Comparison of ENCODE assay signal across 20 cellular contexts in genomic region chr17:9792181-9792840, GRCh38. TPM values are rescaled to one million over a fixed set of nuclear protein-coding genes. Genes with fewer than 3 reads are reported as not detected.
DNase-seq lines count a peak whose midpoint lies in the region; ATAC-seq and TF ChIP-seq lines count a peak whose summit lies in the region.
"Had no signal": no experiment of that assay in that cellular context is flagged by ENCODE, and none has a peak within 500 bp of the region (broad histone marks: within the 10 kb centered on the region; RNA-seq: fewer than 3 reads in every experiment).

No MANE protein-coding gene starts in this region.

- TF ChIP-seq CTCF in MCF 10A (IDR thresholded peaks at IDR 0.05; ENCODE audit: unreplicated experiment) (no peak), breast epithelium (IDR thresholded peaks at IDR 0.05) (no peak), heart left ventricle (IDR thresholded peaks at IDR 0.05) (no peak), mammary epithelial cell (conservative IDR thresholded peaks at IDR 0.05 in 1 of 2, IDR thresholded peaks at IDR 0.05 in 1 of 2; ENCODE audit: extremely low read depth in 1 of 2, insufficient read depth in 1 of 2, low read depth in 1 of 2, low read length in 2 of 2) (no peak), psoas muscle (IDR thresholded peaks at IDR 0.05) (no peak)

- H3K27me3 ChIP-seq in breast epithelium (no peaks in the 10 kb centered on the region), right cardiac atrium (ENCODE audit: control insufficient read depth, insufficient read depth) (no peaks in the 10 kb centered on the region), heart left ventricle (peaks cover 0 to 5% (median 0%) of the 10 kb centered on the region in 9 donors), mammary epithelial cell (ENCODE audit: insufficient read depth, low read length) (no peaks in the 10 kb centered on the region), psoas muscle (ENCODE audit: insufficient read depth in 3 of 3, low read length in 2 of 3) (no peaks in the 10 kb centered on the region)
- H3K27me3 ChIP-seq in naive thymus-derived CD4-positive, alpha-beta T cell (ENCODE audit: control insufficient read depth in 2 of 2, insufficient read depth in 2 of 2, low read length in 2 of 2), result no peaks in the 10 kb centered on the region
- H3K27me3 ChIP-seq: BLaER1 had no signal

- H3K4me1 ChIP-seq in breast epithelium, result no peaks in the 10 kb centered on the region
- H3K4me1 ChIP-seq in right cardiac atrium (ENCODE audit: control insufficient read depth, insufficient read depth, low read length), result no peaks in the 10 kb centered on the region
- peaks cover 0 to 13% (median 6%) of the 10 kb centered on the region in 12 donors for H3K4me1 ChIP-seq in heart left ventricle
- H3K4me1 ChIP-seq in mammary epithelial cell (ENCODE audit: insufficient read depth, low read length), result no peaks in the 10 kb centered on the region
- H3K4me1 ChIP-seq in psoas muscle, result peaks cover 36% of the 10 kb centered on the region
- H3K4me1 ChIP-seq in naive thymus-derived CD4-positive, alpha-beta T cell (ENCODE audit: control insufficient read depth in 2 of 2, insufficient read depth in 2 of 2, low read length in 2 of 2), result no peaks in the 10 kb centered on the region
- H3K4me1 ChIP-seq: A549, BLaER1 had no signal

- WGBS in right cardiac atrium, result 91% methylated on average over 15 of the region's 15 CpGs
- WGBS in heart left ventricle, 4 donors, result 91 to 94% (median 93%) methylated on average over 15 of the region's 15 CpGs
- WGBS in mammary epithelial cell (ENCODE audit: low coverage, missing lambda C conversion rate), result 79% methylated on average over 12 of the region's 15 CpGs
- WGBS in psoas muscle, 3 donors, result 94 to 97% (median 95%) methylated on average over 15 of the region's 15 CpGs

- CTCF ChIA-PET in MCF 10A (lab: Yijun Ruan, JAX) (interaction anchor here (0.6 to 1.5 kb wide), 4 partner anchors 10 to 133 kb away, joined by 3 to 6 read pairs (median 4); no protein-coding TSS in a partner anchor), mammary epithelial cell (lab: Charles Lee; ENCODE audit: low non-redundant PET) (no interaction called here)
- CTCF ChIA-PET in naive thymus-derived CD4-positive, alpha-beta T cell (lab: Charles Lee), result no interaction called here

- POLR2A ChIA-PET in MCF 10A (lab: Yijun Ruan, JAX), result interaction anchor here (0.9 kb wide), 1 partner anchor 10 kb away, joined by 3 read pairs; no protein-coding TSS in a partner anchor
- POLR2A ChIA-PET in naive thymus-derived CD4-positive, alpha-beta T cell (lab: Charles Lee), result no interaction called here

- no peak overlapping the region for H3K27ac ChIP-seq in breast epithelium
- H3K27ac ChIP-seq in right cardiac atrium (ENCODE audit: low read length), result peak overlapping the region; percentile 5
- H3K27ac ChIP-seq in heart left ventricle, result peak overlapping the region in 1 of 12 donors; percentile 88
- no peak overlapping the region for H3K27ac ChIP-seq in mammary epithelial cell (ENCODE audit: insufficient read depth, low read depth, low read length)
- H3K27ac ChIP-seq in psoas muscle, result peak overlapping the region; percentile 79
- H3K27ac ChIP-seq in naive thymus-derived CD4-positive, alpha-beta T cell (ENCODE audit: low read depth, low read length), result no peak overlapping the region
- H3K27ac ChIP-seq: 22Rv1, BLaER1 had no signal

- peak; percentile 38 for DNase-seq in MCF 10A (ENCODE audit: unreplicated experiment)
- no peak for DNase-seq in breast epithelium (ENCODE audit: low spot score in 2 of 2)
- DNase-seq in right cardiac atrium, result no peak
- no peak for DNase-seq in heart left ventricle
- DNase-seq in mammary epithelial cell, result peak; percentile 31
- DNase-seq in psoas muscle, result no peak
- DNase-seq in naive thymus-derived CD4-positive, alpha-beta T cell, result no peak
- DNase-seq: AML-193; CD4-positive, alpha-beta memory T cell; DMS153; DMS79; GDM1; GOT3; H7 had no signal

- no peak overlapping the region for H3K4me2 ChIP-seq in mammary epithelial cell (ENCODE audit: insufficient read depth, low read depth, low read length)
- H3K4me2 ChIP-seq: A549, BLaER1 had no signal

- H3K9me3 Mint-ChIP-seq in MCF 10A (ENCODE audit: unreplicated experiment), result no peaks in the 10 kb centered on the region
- H3K9me3 Mint-ChIP-seq in naive thymus-derived CD4-positive, alpha-beta T cell, result peaks cover 0 to 2% (median 0%) of the 10 kb centered on the region in 11 donors
- H3K9me3 Mint-ChIP-seq: CD4-positive, alpha-beta memory T cell had no signal

- no peak overlapping the region for H3K4me3 ChIP-seq in breast epithelium
- no peak overlapping the region for H3K4me3 ChIP-seq in right cardiac atrium (ENCODE audit: low read length)
- H3K4me3 ChIP-seq in heart left ventricle, result no peak overlapping the region
- no peak overlapping the region for H3K4me3 ChIP-seq in mammary epithelial cell (replicated peaks in 1 of 3; ENCODE audit: insufficient read depth in 1 of 3, low read depth in 2 of 3, low read length in 3 of 3)
- no peak overlapping the region for H3K4me3 ChIP-seq in psoas muscle
- H3K4me3 ChIP-seq in naive thymus-derived CD4-positive, alpha-beta T cell (ENCODE audit: low read length), result no peak overlapping the region
- H3K4me3 ChIP-seq: A549, BLaER1 had no signal

- H3K27ac Mint-ChIP-seq in MCF 10A (ENCODE audit: low read depth, unreplicated experiment), result no peak overlapping the region
- no peak overlapping the region for H3K27ac Mint-ChIP-seq in naive thymus-derived CD4-positive, alpha-beta T cell
- H3K27ac Mint-ChIP-seq: CD14-positive monocyte; CD4-positive, alpha-beta memory T cell had no signal

- H3K79me2 ChIP-seq in mammary epithelial cell (ENCODE audit: insufficient read depth, low read length), result no peaks in the 10 kb centered on the region

- no peaks in the 10 kb centered on the region for H3K9me3 ChIP-seq in breast epithelium
- H3K9me3 ChIP-seq in right cardiac atrium (ENCODE audit: control insufficient read depth, low read length), result no peaks in the 10 kb centered on the region
- no peaks in the 10 kb centered on the region for H3K9me3 ChIP-seq in heart left ventricle
- peaks cover 2% of the 10 kb centered on the region for H3K9me3 ChIP-seq in mammary epithelial cell (replicated peaks; ENCODE audit: insufficient read depth, low read length)
- no peaks in the 10 kb centered on the region for H3K9me3 ChIP-seq in psoas muscle
- no peaks in the 10 kb centered on the region for H3K9me3 ChIP-seq in naive thymus-derived CD4-positive, alpha-beta T cell (ENCODE audit: control insufficient read depth in 2 of 3, low read length in 3 of 3)
- H3K9me3 ChIP-seq: A549, BLaER1 had no signal

- H3K4me3 Mint-ChIP-seq in MCF 10A (ENCODE audit: unreplicated experiment), result no peak overlapping the region
- H3K4me3 Mint-ChIP-seq in naive thymus-derived CD4-positive, alpha-beta T cell, result no peak overlapping the region
- H3K4me3 Mint-ChIP-seq: CD14-positive monocyte; CD4-positive, alpha-beta memory T cell had no signal

- BruUV-seq in MCF 10A (replicated peaks; lab: Mats Ljungman, UMichigan) (no TSS peak), mammary epithelial cell (replicated peaks; lab: Mats Ljungman, UMichigan) (no TSS peak)

- no peaks in the 10 kb centered on the region for H3K4me1 Mint-ChIP-seq in MCF 10A (ENCODE audit: insufficient read depth, unreplicated experiment)
- H3K4me1 Mint-ChIP-seq in naive thymus-derived CD4-positive, alpha-beta T cell, result no peaks in the 10 kb centered on the region
- H3K4me1 Mint-ChIP-seq: CD14-positive monocyte; CD4-positive, alpha-beta memory T cell had no signal

- intact Hi-C loops in MCF 10A (cut with micrococcal nuclease), result no loop called here
- intact Hi-C loops in breast epithelium (cut with DNase I; ENCODE audit: low total_unique reads), result no loop called here
- intact Hi-C loops in right cardiac atrium (cut with DNase I), result loop anchor here in 1 of 4 donors (5.0 kb wide), 1 partner anchor 45 kb away; no protein-coding TSS in a partner anchor
- intact Hi-C loops in heart left ventricle (cut with DNase I), result no loop called here
- intact Hi-C loops in mammary epithelial cell (cut with micrococcal nuclease), result no loop called here
- intact Hi-C loops in psoas muscle (cut with DNase I), result no loop called here
- intact Hi-C loops in naive thymus-derived CD4-positive, alpha-beta T cell (cut with micrococcal nuclease), result no loop called here

- ATAC-seq in right cardiac atrium, result no peak
- ATAC-seq in heart left ventricle, result no peak
- ATAC-seq in psoas muscle, result no peak
- ATAC-seq in esophagus mucosa, result no peak
- ATAC-seq in naive thymus-derived CD4-positive, alpha-beta T cell, result no peak
- ATAC-seq: A549 had no signal

- H3K27me3 Mint-ChIP-seq in MCF 10A (ENCODE audit: insufficient read depth, unreplicated experiment), result no peaks in the 10 kb centered on the region
- peaks cover 0 to 38% (median 8%) of the 10 kb centered on the region in 5 donors for H3K27me3 Mint-ChIP-seq in naive thymus-derived CD4-positive, alpha-beta T cell

- H3K36me3 Mint-ChIP-seq in MCF 10A (ENCODE audit: insufficient read depth, unreplicated experiment), result no peaks in the 10 kb centered on the region
- no peaks in the 10 kb centered on the region for H3K36me3 Mint-ChIP-seq in naive thymus-derived CD4-positive, alpha-beta T cell
- H3K36me3 Mint-ChIP-seq: CD14-positive monocyte; CD4-positive, alpha-beta memory T cell had no signal

- in situ Hi-C loops in mammary epithelial cell (cut with MboI; ENCODE audit: low sequenced_read_pairs in 2 of 2), result no loop called here

- H3K36me3 ChIP-seq in breast epithelium (no peaks in the 10 kb centered on the region), heart left ventricle (no peaks in the 10 kb centered on the region), mammary epithelial cell (ENCODE audit: insufficient read depth, low read length) (no peaks in the 10 kb centered on the region), psoas muscle (ENCODE audit: insufficient read depth in 1 of 2, low read depth in 1 of 2) (no peaks in the 10 kb centered on the region)
- no peaks in the 10 kb centered on the region for H3K36me3 ChIP-seq in naive thymus-derived CD4-positive, alpha-beta T cell (ENCODE audit: control insufficient read depth in 2 of 3, insufficient read depth in 3 of 3, low read length in 3 of 3)
- H3K36me3 ChIP-seq: BLaER1 had no signal

- H3K9ac ChIP-seq in mammary epithelial cell (ENCODE audit: insufficient read depth, low read length), result no peak overlapping the region
- H3K9ac ChIP-seq: BLaER1 had no signal

- H4K20me1 ChIP-seq in mammary epithelial cell (ENCODE audit: insufficient read depth, low read length), result no peaks in the 10 kb centered on the region
- H4K20me1 ChIP-seq: BLaER1 had no signal

- no peak for TF ChIP-seq POLR2A in breast epithelium (IDR thresholded peaks at IDR 0.05)
- TF ChIP-seq POLR2A in heart left ventricle (IDR thresholded peaks at IDR 0.05), result no peak

- dilution Hi-C loops in mammary epithelial cell (cut with HindIII; ENCODE audit: low sequenced_read_pairs), result no loop called here

- no peak overlapping the region for H2AFZ ChIP-seq in mammary epithelial cell (ENCODE audit: low read depth, low read length)

RNA-seq across cellular contexts. Expression of gene DHRS7C, which starts 0.9 kb away (rescaled TPM):
- not detected in 2 replicates for total RNA-seq in MCF 10A (2022)
- total RNA-seq in breast epithelium, result not detected
- 100 to 1,000 TPM; 100 to 317 (median 205) TPM for total RNA-seq in right cardiac atrium
- 177 TPM for polyA plus RNA-seq in right cardiac atrium
- 10 to 100 TPM in 8 of 9 donors, 1 to 10 TPM in 1; 1.8 to 71.2 (median 23.4) TPM for total RNA-seq in heart left ventricle
- polyA plus RNA-seq in heart left ventricle, result 10 to 100 TPM; 11.3 to 38.6 TPM
- total RNA-seq in mammary epithelial cell, result not detected
- not detected for polyA plus RNA-seq in mammary epithelial cell
- not detected for polyA minus RNA-seq in mammary epithelial cell
- 10 to 100 TPM; 34.3 to 73.3 (median 40.4) TPM for total RNA-seq in psoas muscle
- polyA plus RNA-seq in psoas muscle, result 100 to 1,000 TPM in 1 of 3 donors, 10 to 100 TPM in 2; 26.9 to 112 (median 95.8) TPM
- not detected for total RNA-seq in esophagus mucosa
- total RNA-seq in naive thymus-derived CD4-positive, alpha-beta T cell, result not detected
- polyA plus RNA-seq in naive thymus-derived CD4-positive, alpha-beta T cell, result not detected
- total RNA-seq: CD4-positive, alpha-beta memory T cell; Daoy; H7 had no signal
- polyA plus RNA-seq: A549; CD14-positive monocyte; CD4-positive, alpha-beta memory T cell had no signal

RNA-seq across cellular contexts. Expression of gene GSG1L2, which starts 29.6 kb away (rescaled TPM):
- not detected in 2 replicates for total RNA-seq in MCF 10A (2022)
- not detected for total RNA-seq in breast epithelium
- not detected for total RNA-seq in right cardiac atrium
- not detected for polyA plus RNA-seq in right cardiac atrium
- total RNA-seq in heart left ventricle, result not detected
- polyA plus RNA-seq in heart left ventricle, result not detected
- total RNA-seq in mammary epithelial cell, result not detected
- polyA plus RNA-seq in mammary epithelial cell, result not detected
- polyA minus RNA-seq in mammary epithelial cell, result not detected
- total RNA-seq in psoas muscle, result not detected
- polyA plus RNA-seq in psoas muscle, result not detected
- total RNA-seq in esophagus mucosa, result not detected
- total RNA-seq in naive thymus-derived CD4-positive, alpha-beta T cell, result not detected
- polyA plus RNA-seq in naive thymus-derived CD4-positive, alpha-beta T cell, result not detected
- total RNA-seq: CD4-positive, alpha-beta memory T cell; Daoy; H7 had no signal
- polyA plus RNA-seq: A549; CD14-positive monocyte; CD4-positive, alpha-beta memory T cell had no signal

RNA-seq across cellular contexts. Expression of gene GLP2R, which starts 33.4 kb away (rescaled TPM):
- total RNA-seq in MCF 10A (2022) (0.09 TPM in 1 of 2 replicates, not detected in the other), breast epithelium (1 to 10 TPM; 2.0 to 4.2 (median 3.7) TPM), right cardiac atrium (1 to 10 TPM in 1 of 4 donors, under 1 TPM in 3; 0.56 to 4.3 (median 0.79) TPM), heart left ventricle (under 1 TPM in 6 of 9 donors, not detected in 3; 0.05 to 0.91 (median 0.15) TPM), mammary epithelial cell (under 1 TPM in 1 of 2 donors, not detected in 1; under 0.01 TPM), psoas muscle (under 1 TPM in 2 of 4 donors, not detected in 2; 0.17 to 0.30 TPM), esophagus mucosa (not detected)
- polyA plus RNA-seq in right cardiac atrium (0.77 TPM), heart left ventricle (under 1 TPM; 0.07 to 0.19 TPM), mammary epithelial cell (not detected), psoas muscle (under 1 TPM in 1 of 3 donors, not detected in 2; 0.12 TPM)
- polyA minus RNA-seq in mammary epithelial cell, result not detected
- not detected for total RNA-seq in naive thymus-derived CD4-positive, alpha-beta T cell
- polyA plus RNA-seq in naive thymus-derived CD4-positive, alpha-beta T cell, result not detected
- total RNA-seq: CD4-positive, alpha-beta memory T cell; H7 had no signal
- polyA plus RNA-seq: CD14-positive monocyte; CD4-positive, alpha-beta memory T cell had no signal

Comparison
In these comparisons a context has a peak if more than half of its experiments do, and no peak if none do; other contexts are left out.
1. DNase-seq: peak in MCF 10A (single experiment) and mammary epithelial cell (single experiment); none in breast epithelium (0 of 2), right cardiac atrium (0 of 3), heart left ventricle (0 of 5), psoas muscle (0 of 2) and naive thymus-derived CD4-positive, alpha-beta T cell (0 of 9).
2. H3K27ac ChIP-seq: peak in right cardiac atrium (single experiment) and psoas muscle (single experiment); none in breast epithelium (0 of 2), mammary epithelial cell (single experiment) and naive thymus-derived CD4-positive, alpha-beta T cell (single experiment).